Comparison of ENCODE assay signal across 10 cellular contexts in the genomic region with DNA sequence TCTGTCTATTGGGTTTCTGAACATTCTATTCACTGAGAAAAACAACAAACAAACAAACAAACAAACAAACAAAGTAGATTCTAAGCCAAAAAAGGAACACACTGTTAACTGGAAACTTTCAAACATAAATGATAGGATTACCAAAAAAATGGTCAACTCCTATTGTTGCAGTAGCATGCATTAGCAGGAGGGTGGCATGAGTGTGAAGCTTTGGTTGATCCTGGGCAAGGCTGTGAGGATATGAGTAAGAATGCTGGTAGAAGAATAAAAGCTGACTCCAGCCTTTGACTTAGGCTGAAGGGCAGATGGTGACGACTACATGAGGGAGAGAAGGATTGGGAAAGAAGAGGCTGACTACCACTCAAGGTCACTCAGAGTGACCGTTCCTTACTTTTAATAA.
A peak's percentile ranks its signal among the peaks of the same experiment; 100 is the strongest.
DNase-seq lines count a peak whose midpoint lies in the region; ATAC-seq and TF ChIP-seq lines count a peak whose summit lies in the region.
"Had no signal": no experiment of that assay in that cellular context is flagged by ENCODE, and none has a peak within 500 bp of the region (broad histone marks: within the 10 kb centered on the region; RNA-seq: fewer than 3 reads in every experiment).

No MANE protein-coding gene starts in this region.

- H3K4me1 Mint-ChIP-seq in Caco-2 (ENCODE audit: low read depth, unreplicated experiment), result no peaks in the 10 kb centered on the region

- BruUV-seq in Caco-2 (replicated peaks; lab: Mats Ljungman, UMichigan), result no TSS peak

- TF ChIP-seq CTCF in Caco-2 (IDR thresholded peaks at IDR 0.05; ENCODE audit: insufficient read depth in 1 of 2, low read depth in 1 of 2, low read length in 1 of 2, severe bottlenecking in 1 of 2, unreplicated experiment in 1 of 2) (peak in 1 of 2 experiments; percentile 21), Peyer's patch (IDR thresholded peaks at IDR 0.05) (no peak)

- H3K4me3 Mint-ChIP-seq in Caco-2 (ENCODE audit: unreplicated experiment), result no peak overlapping the region
- H3K4me3 Mint-ChIP-seq: T-helper 2 cell treated with Interferon-gamma antibody and Interleukin-4, amounts not matched to agents 5 μg/mL and 100 μg/mL, for 36 hours had no signal

- CTCF ChIA-PET in Caco-2 (lab: Charles Lee), result no interaction called here

- POLR2A ChIA-PET in Caco-2 (lab: Charles Lee), result no interaction called here

- TF ChIP-seq POLR2A in Peyer's patch (IDR thresholded peaks at IDR 0.05), result no peak

- no peaks in the 10 kb centered on the region for H3K36me3 Mint-ChIP-seq in Caco-2 (ENCODE audit: insufficient read depth, unreplicated experiment)

- H3K27me3 Mint-ChIP-seq in Caco-2 (ENCODE audit: insufficient read depth, unreplicated experiment), result no peaks in the 10 kb centered on the region

- no peak overlapping the region for H3K27ac Mint-ChIP-seq in Caco-2 (ENCODE audit: unreplicated experiment)
- H3K27ac Mint-ChIP-seq: T-helper 2 cell treated with Interferon-gamma antibody and Interleukin-4, amounts not matched to agents 5 μg/mL and 100 μg/mL, for 36 hours had no signal

- H3K4me3 ChIP-seq in Caco-2 (ENCODE audit: low read depth, low read length) (no peak overlapping the region), Peyer's patch (no peak overlapping the region)

- no peaks in the 10 kb centered on the region for H3K9me3 Mint-ChIP-seq in Caco-2 (ENCODE audit: unreplicated experiment)

- H3K36me3 ChIP-seq in Caco-2 (ENCODE audit: control insufficient read depth, insufficient read depth, low read length) (no peaks in the 10 kb centered on the region), Peyer's patch (no peaks in the 10 kb centered on the region)

- H3K9me3 ChIP-seq in Caco-2, result no peaks in the 10 kb centered on the region
- no peaks in the 10 kb centered on the region for H3K9me3 ChIP-seq in Peyer's patch

- intact Hi-C loops in Caco-2 (cut with micrococcal nuclease; ENCODE audit: unreplicated experiment) (no loop called here), left colon (cut with DNase I, micrococcal nuclease) (no loop called here)

- peak; percentile 90 for ATAC-seq in left colon

- DNase-seq in Caco-2 (peak; percentile 10 to 34), HuH-7 (ENCODE audit: low spot score) (peak; percentile 16), SW480 (ENCODE audit: low spot score) (peak; percentile 1), left colon (no peak), NCI-H187 treated with DMSO at 0.1 percent for 48 hours (lab: John Stamatoyannopoulos, UW) (no peak), Peyer's patch (no peak), cerebellar cortex (ENCODE audit: low spot score) (no peak)
- no peak for DNase-seq in stimulated activated CD4-positive, alpha-beta T cell treated with anti-CD3 and anti-CD28 coated beads, Interleukin-2, amount 100 ng/mL, for 48 hours
- DNase-seq: NCI-H2029 treated with DMSO at 0.1 percent for 48 hours had no signal

- H3K27me3 ChIP-seq in Caco-2 (replicated peaks; ENCODE audit: control insufficient read depth, insufficient read depth, low read length) (no peaks in the 10 kb centered on the region), Peyer's patch (no peaks in the 10 kb centered on the region)

- no peak overlapping the region for H3K27ac ChIP-seq in Peyer's patch

- H3K4me1 ChIP-seq in Caco-2, result no peaks in the 10 kb centered on the region
- H3K4me1 ChIP-seq in Peyer's patch, result no peaks in the 10 kb centered on the region

Comparison
In these comparisons a context has a peak if more than half of its experiments do, and no peak if none do; other contexts are left out.
1. DNase-seq: peak in Caco-2 (2 of 2), HuH-7 (single experiment) and SW480 (single experiment); none in left colon (0 of 2), NCI-H187 treated with DMSO at 0.1 percent for 48 hours (single experiment), Peyer's patch (0 of 3), stimulated activated CD4-positive, alpha-beta T cell treated with anti-CD3 and anti-CD28 coated beads, Interleukin-2, amount 100 ng/mL, for 48 hours (0 of 2) and cerebellar cortex (single experiment).